In the genomic region with DNA sequence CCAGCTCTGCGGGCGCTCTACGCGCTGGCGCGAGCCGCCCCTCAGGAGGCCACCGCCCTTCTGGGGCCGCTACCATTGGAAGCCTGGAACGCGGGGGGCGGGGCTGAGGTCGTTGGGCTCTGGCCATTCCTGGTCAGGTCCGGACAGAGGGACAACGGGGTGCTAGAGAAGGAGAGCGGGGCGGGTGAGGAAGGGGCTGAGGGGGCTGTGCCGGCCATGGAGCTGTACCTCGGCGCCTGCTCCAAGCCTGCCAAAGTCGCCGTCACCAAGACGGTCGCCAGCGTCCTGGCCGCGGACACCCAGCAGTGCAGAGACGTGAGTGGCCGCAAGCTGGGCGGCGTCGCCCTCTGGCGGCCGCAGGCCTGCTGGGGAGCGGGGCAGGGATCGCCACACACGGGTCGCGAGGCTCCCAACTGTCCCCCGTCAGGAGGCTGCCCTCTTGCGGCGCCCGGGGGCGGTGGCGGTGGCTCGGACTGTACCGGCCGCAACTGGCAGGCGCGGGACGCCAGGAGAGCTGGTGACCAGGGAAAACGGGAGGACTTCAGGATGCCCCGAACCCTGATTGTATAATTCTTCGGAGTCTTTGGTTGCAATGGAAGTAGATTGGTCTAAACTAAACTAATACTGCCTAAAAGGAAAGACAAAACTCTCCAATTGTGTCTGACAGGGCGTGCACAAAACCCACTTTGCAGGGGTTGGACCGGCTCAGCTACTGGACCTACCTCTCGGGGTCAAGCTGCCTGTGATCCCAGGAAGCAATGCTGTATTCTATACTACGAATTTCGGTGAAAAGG, we compare ENCODE assay signal across 1 cellular context.
TF ChIP-seq lines count a peak whose summit lies in the region.

A gene with protein sequence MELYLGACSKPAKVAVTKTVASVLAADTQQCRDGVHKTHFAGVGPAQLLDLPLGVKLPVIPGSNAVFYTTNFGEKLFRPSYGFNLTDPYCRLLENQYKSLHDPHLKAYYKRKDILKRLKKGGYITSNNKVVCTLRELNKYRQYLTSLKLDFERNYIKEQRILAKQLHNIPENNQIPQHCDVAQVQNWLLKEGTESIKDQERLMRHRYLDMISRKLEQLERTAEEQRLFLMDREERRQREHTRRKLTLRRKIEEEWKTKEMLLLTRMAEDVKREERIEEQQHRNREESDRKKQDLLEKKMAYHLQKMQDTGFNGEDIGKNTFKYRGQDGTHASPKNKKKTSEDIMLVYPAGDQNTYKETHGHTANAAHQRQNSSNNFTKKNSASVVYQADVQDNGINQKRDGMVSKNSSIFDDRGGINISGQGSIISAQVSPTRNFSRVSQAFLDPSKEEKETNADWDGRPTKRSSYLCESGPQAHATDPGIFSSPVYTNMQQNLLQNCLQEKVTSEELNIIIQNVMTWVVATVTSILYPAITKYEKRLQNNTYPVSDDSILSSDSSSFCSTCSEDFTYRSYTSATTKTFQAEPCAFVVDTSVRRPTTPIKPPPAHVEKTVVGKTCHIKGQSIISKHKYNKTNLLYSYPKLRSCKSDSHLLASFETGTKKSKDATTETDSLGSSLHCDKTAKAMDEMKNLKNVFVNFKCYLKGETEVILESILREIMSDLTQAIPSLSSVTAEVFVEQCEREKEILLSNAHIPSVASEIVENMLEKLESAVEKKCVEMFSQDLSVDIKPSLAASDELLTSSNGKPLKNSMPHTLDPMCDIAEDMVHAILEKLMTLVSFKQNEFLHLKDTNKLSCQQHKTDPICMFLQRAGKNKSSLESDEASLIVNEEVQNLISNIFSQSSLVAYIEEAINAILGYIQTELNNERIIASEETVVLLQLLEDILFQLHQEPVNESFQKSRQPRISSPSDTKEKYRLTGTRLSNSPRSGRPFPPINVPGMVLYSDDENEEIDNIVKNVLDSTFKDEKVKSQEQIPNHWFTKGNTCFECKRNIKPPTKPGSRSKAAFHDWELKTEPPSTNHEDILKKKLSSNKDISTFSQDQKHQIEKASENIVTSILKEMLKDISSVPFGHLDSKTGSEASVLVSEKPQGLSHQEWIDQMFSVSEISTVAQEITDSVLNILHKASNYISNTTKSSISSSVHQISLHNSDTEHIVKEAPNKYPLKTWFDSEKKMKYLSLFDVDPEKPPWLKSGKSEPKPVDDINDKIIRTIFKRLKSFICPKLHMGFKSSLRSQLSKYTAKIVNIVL (N-terminal part only) (plus strand): TSS at position 126 of the 794 bp plus-strand sequence. CDS start 91 bp downstream, at position 217.

TF ChIP-seq in WTC11, 78 proteins besides CTCF, POLR2A, EP300 and RAD21 (continued from another document and continues in another):
- TF ChIP-seq, protein P1, sequence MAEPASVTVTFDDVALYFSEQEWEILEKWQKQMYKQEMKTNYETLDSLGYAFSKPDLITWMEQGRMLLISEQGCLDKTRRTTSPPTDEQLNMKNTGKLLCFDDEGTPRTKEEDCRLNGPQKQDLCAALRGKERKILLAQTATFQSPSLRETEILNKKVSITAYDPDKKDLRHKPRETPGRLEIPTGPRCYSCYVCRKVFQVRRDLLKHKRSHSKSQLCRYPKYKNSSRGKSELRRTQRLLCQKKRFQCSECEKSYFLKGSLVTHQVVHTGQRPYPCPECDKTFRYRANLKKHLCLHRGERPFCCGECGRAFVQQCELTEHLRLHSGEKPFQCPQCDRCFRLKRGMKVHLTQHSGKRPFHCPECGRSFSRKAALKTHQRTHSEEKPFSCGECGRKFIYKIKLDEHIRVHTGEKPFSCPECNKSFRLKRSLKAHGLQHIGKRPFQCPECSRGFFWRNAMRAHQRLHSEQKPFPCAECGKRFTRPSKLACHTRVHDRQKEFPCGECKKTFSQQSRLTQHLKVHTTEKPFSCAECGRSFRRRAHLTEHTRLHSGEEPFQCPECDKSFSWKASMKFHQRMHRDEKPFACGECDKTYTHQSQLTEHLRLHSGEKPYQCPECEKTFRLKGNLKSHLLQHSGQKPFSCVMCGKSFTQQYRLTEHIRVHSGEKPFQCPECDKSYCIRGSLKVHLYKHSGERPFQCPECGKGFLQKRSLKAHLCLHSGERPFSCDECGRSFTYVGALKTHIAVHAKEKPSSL (CRISPR knock-in tag; conservative IDR thresholded peaks at IDR 0.05) = no peak
- 0 out of 2 replicates have a peak, but pooled peaks have one; percentile 48 for TF ChIP-seq CREB1 (CRISPR knock-in tag; IDR thresholded peaks at IDR 0.05)
- peak; percentile 82 for TF ChIP-seq TP53 (CRISPR knock-in tag; IDR thresholded peaks at IDR 0.05)
- TF ChIP-seq, protein P2, sequence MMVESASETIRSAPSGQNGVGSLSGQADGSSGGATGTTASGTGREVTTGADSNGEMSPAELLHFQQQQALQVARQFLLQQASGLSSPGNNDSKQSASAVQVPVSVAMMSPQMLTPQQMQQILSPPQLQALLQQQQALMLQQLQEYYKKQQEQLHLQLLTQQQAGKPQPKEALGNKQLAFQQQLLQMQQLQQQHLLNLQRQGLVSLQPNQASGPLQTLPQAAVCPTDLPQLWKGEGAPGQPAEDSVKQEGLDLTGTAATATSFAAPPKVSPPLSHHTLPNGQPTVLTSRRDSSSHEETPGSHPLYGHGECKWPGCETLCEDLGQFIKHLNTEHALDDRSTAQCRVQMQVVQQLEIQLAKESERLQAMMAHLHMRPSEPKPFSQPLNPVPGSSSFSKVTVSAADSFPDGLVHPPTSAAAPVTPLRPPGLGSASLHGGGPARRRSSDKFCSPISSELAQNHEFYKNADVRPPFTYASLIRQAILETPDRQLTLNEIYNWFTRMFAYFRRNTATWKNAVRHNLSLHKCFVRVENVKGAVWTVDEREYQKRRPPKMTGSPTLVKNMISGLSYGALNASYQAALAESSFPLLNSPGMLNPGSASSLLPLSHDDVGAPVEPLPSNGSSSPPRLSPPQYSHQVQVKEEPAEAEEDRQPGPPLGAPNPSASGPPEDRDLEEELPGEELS (CRISPR knock-in tag; IDR thresholded peaks at IDR 0.05) = no peak
- TF ChIP-seq, protein P3, sequence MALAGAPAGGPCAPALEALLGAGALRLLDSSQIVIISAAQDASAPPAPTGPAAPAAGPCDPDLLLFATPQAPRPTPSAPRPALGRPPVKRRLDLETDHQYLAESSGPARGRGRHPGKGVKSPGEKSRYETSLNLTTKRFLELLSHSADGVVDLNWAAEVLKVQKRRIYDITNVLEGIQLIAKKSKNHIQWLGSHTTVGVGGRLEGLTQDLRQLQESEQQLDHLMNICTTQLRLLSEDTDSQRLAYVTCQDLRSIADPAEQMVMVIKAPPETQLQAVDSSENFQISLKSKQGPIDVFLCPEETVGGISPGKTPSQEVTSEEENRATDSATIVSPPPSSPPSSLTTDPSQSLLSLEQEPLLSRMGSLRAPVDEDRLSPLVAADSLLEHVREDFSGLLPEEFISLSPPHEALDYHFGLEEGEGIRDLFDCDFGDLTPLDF (CRISPR knock-in tag; IDR thresholded peaks at IDR 0.05) = no peak; the same call in 1 of the 2 replicates
- TF ChIP-seq NR2C2 (CRISPR knock-in tag; IDR thresholded peaks at IDR 0.05) = no peak; the same call in 1 of the 2 replicates
- no peak; the same call in 1 of the 2 replicates for TF ChIP-seq ZNF671 (CRISPR knock-in tag; IDR thresholded peaks at IDR 0.05)
- no peak for TF ChIP-seq ZNF396 (CRISPR knock-in tag; IDR thresholded peaks at IDR 0.05; ENCODE audit: borderline replicate concordance)
- TF ChIP-seq, protein P4, sequence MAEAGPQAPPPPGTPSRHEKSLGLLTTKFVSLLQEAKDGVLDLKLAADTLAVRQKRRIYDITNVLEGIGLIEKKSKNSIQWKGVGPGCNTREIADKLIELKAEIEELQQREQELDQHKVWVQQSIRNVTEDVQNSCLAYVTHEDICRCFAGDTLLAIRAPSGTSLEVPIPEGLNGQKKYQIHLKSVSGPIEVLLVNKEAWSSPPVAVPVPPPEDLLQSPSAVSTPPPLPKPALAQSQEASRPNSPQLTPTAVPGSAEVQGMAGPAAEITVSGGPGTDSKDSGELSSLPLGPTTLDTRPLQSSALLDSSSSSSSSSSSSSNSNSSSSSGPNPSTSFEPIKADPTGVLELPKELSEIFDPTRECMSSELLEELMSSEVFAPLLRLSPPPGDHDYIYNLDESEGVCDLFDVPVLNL (CRISPR knock-in tag; IDR thresholded peaks at IDR 0.05; ENCODE audit: borderline replicate concordance, low read depth) = no peak
- TF ChIP-seq ETV6 (CRISPR knock-in tag; IDR thresholded peaks at IDR 0.05) = peak; percentile 78; the same call in 1 of the 2 replicates
- TF ChIP-seq, protein P5, sequence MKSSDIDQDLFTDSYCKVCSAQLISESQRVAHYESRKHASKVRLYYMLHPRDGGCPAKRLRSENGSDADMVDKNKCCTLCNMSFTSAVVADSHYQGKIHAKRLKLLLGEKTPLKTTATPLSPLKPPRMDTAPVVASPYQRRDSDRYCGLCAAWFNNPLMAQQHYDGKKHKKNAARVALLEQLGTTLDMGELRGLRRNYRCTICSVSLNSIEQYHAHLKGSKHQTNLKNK (CRISPR knock-in tag; IDR thresholded peaks at IDR 0.05) = no peak
- TF ChIP-seq NR1H2 (CRISPR knock-in tag; IDR thresholded peaks at IDR 0.05) = no peak
- TF ChIP-seq ZNF219 (CRISPR knock-in tag; IDR thresholded peaks at IDR 0.05; ENCODE audit: borderline replicate concordance) = no peak
- TF ChIP-seq, protein P6, sequence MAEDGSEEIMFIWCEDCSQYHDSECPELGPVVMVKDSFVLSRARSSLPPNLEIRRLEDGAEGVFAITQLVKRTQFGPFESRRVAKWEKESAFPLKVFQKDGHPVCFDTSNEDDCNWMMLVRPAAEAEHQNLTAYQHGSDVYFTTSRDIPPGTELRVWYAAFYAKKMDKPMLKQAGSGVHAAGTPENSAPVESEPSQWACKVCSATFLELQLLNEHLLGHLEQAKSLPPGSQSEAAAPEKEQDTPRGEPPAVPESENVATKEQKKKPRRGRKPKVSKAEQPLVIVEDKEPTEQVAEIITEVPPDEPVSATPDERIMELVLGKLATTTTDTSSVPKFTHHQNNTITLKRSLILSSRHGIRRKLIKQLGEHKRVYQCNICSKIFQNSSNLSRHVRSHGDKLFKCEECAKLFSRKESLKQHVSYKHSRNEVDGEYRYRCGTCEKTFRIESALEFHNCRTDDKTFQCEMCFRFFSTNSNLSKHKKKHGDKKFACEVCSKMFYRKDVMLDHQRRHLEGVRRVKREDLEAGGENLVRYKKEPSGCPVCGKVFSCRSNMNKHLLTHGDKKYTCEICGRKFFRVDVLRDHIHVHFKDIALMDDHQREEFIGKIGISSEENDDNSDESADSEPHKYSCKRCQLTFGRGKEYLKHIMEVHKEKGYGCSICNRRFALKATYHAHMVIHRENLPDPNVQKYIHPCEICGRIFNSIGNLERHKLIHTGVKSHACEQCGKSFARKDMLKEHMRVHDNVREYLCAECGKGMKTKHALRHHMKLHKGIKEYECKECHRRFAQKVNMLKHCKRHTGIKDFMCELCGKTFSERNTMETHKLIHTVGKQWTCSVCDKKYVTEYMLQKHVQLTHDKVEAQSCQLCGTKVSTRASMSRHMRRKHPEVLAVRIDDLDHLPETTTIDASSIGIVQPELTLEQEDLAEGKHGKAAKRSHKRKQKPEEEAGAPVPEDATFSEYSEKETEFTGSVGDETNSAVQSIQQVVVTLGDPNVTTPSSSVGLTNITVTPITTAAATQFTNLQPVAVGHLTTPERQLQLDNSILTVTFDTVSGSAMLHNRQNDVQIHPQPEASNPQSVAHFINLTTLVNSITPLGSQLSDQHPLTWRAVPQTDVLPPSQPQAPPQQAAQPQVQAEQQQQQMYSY (CRISPR knock-in tag; IDR thresholded peaks at IDR 0.05) = no peak
- TF ChIP-seq ZNF317 (CRISPR knock-in tag; IDR thresholded peaks at IDR 0.05; ENCODE audit: borderline replicate concordance, low read depth) = no peak
- TF ChIP-seq, protein P7, sequence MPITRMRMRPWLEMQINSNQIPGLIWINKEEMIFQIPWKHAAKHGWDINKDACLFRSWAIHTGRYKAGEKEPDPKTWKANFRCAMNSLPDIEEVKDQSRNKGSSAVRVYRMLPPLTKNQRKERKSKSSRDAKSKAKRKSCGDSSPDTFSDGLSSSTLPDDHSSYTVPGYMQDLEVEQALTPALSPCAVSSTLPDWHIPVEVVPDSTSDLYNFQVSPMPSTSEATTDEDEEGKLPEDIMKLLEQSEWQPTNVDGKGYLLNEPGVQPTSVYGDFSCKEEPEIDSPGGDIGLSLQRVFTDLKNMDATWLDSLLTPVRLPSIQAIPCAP (CRISPR knock-in tag; IDR thresholded peaks at IDR 0.05) = no peak
- TF ChIP-seq HMGA2 (CRISPR knock-in tag; IDR thresholded peaks at IDR 0.05) = 0 out of 2 replicates have a peak, but pooled peaks have one; percentile 6
- peak; percentile 71; the same call in 1 of the 2 replicates for TF ChIP-seq RELA (CRISPR knock-in tag; IDR thresholded peaks at IDR 0.05; ENCODE audit: borderline replicate concordance)
- TF ChIP-seq OVOL2 (CRISPR knock-in tag; IDR thresholded peaks at IDR 0.05; ENCODE audit: borderline replicate concordance) = no peak
- peak; percentile 93; the same call in 1 of the 2 replicates for TF ChIP-seq KAT7 (CRISPR knock-in tag; IDR thresholded peaks at IDR 0.05; ENCODE audit: borderline replicate concordance)
- TF ChIP-seq SMAD4 (CRISPR knock-in tag; IDR thresholded peaks at IDR 0.05) = no peak
- TF ChIP-seq JUN (CRISPR knock-in tag; IDR thresholded peaks at IDR 0.05) = no peak
- TF ChIP-seq, protein P8, sequence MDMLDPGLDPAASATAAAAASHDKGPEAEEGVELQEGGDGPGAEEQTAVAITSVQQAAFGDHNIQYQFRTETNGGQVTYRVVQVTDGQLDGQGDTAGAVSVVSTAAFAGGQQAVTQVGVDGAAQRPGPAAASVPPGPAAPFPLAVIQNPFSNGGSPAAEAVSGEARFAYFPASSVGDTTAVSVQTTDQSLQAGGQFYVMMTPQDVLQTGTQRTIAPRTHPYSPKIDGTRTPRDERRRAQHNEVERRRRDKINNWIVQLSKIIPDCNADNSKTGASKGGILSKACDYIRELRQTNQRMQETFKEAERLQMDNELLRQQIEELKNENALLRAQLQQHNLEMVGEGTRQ (CRISPR knock-in tag; IDR thresholded peaks at IDR 0.05) = peak; percentile 55
- no peak for TF ChIP-seq NFYB (CRISPR knock-in tag; conservative IDR thresholded peaks at IDR 0.05; ENCODE audit: low read depth)
- TF ChIP-seq PRRX2 (CRISPR knock-in tag; IDR thresholded peaks at IDR 0.05) = no peak
- no peak for TF ChIP-seq NFATC4 (CRISPR knock-in tag; IDR thresholded peaks at IDR 0.05)
- no peak for TF ChIP-seq GTF2I (CRISPR knock-in tag; conservative IDR thresholded peaks at IDR 0.05)
- peak; percentile 30; the same call in 1 of the 2 replicates for TF ChIP-seq FOXK1 (CRISPR knock-in tag; IDR thresholded peaks at IDR 0.05)
- TF ChIP-seq, protein P9, sequence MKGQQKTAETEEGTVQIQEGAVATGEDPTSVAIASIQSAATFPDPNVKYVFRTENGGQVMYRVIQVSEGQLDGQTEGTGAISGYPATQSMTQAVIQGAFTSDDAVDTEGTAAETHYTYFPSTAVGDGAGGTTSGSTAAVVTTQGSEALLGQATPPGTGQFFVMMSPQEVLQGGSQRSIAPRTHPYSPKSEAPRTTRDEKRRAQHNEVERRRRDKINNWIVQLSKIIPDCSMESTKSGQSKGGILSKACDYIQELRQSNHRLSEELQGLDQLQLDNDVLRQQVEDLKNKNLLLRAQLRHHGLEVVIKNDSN (CRISPR knock-in tag; IDR thresholded peaks at IDR 0.05) = no peak
- TF ChIP-seq JAZF1 (CRISPR knock-in tag; IDR thresholded peaks at IDR 0.05) = no peak
- TF ChIP-seq, protein P10, sequence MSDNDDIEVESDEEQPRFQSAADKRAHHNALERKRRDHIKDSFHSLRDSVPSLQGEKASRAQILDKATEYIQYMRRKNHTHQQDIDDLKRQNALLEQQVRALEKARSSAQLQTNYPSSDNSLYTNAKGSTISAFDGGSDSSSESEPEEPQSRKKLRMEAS (CRISPR knock-in tag; IDR thresholded peaks at IDR 0.05) = no peak; the same call in 1 of the 2 replicates
- no peak for TF ChIP-seq TEAD4 (CRISPR knock-in tag; IDR thresholded peaks at IDR 0.05)
